ENCODE assay signal across 2 cellular contexts in genomic region chr17:46883871-46884270, GRCh38.
TF ChIP-seq lines count a peak whose summit lies in the region.

No MANE protein-coding gene starts in this region.

TF ChIP-seq in H1, 55 proteins besides CTCF, POLR2A, EP300 and RAD21:
- no peak for TF ChIP-seq RFX5 (IDR thresholded peaks at IDR 0.05; ENCODE audit: borderline replicate concordance, low read depth, low read length)
- TF ChIP-seq ATF3 (IDR thresholded peaks at IDR 0.05; ENCODE audit: insufficient read depth, low read depth, low read length) = no peak
- no peak for TF ChIP-seq EZH2 (IDR thresholded peaks at IDR 0.05; ENCODE audit: low read depth, low read length, severe bottlenecking)

TF ChIP-seq in neural cell, 6 proteins besides CTCF, POLR2A, EP300 and RAD21:
- no peak for TF ChIP-seq SMC3 (conservative IDR thresholded peaks at IDR 0.05; ENCODE audit: poor library complexity)
TF ChIP-seq in neural cell: peak in this region for 0.
